Comparison of ENCODE assay signal across 26 cellular contexts in the genomic region with DNA sequence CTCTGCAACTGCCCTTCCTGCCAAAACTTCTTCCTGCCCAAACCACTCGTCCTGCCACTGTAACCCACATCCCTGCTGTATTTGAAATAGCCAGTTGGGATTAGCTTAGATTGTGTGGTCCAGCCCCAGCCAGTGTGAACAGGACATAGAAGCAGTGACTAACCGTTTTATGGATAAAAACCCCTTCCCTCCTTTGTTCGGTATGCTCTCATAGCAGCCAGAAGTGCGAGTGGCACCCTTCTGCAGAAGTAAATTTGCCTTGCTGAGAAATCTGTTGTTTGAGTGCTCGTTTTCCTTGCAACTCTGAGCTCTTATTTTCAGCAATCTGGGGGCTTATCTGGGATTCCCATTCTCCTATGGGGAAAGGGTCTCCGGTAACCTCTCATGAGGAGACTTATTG.
"Had no signal": no experiment of that assay in that cellular context is flagged by ENCODE, and none has a peak within 500 bp of the region (broad histone marks: within the 10 kb centered on the region; RNA-seq: fewer than 3 reads in every experiment).

No MANE protein-coding gene starts in this region.

- H3K27me3 ChIP-seq: dorsolateral prefrontal cortex, gastrocnemius medialis, heart left ventricle, hepatocyte, left lung, right atrium auricular region, suprapubic skin, transverse colon, upper lobe of right lung, uterus had no signal

- H3K27me3 Mint-ChIP-seq: naive thymus-derived CD4-positive, alpha-beta T cell; stimulated activated naive CD8-positive, alpha-beta T cell treated with anti-CD3 and anti-CD28 coated beads, Interleukin-15, amount 100 ng/mL, for 72 hours had no signal

- H3K27ac Mint-ChIP-seq: naive thymus-derived CD4-positive, alpha-beta T cell; nephron; stimulated activated naive CD8-positive, alpha-beta T cell treated with anti-CD3 and anti-CD28 coated beads, Interleukin-15, amount 100 ng/mL, for 72 hours had no signal

- FAIRE-seq: islet of Langerhans had no signal

- H3K4me2 ChIP-seq: hepatocyte, smooth muscle cell had no signal

- ATAC-seq: esophagus mucosa; gastrocnemius medialis; heart left ventricle; left cardiac atrium; left lung; naive thymus-derived CD4-positive, alpha-beta T cell; sciatic nerve; stimulated activated naive CD8-positive, alpha-beta T cell treated with anti-CD3 and anti-CD28 coated beads, Interleukin-15, amount 100 ng/mL, for 72 hours; upper lobe of right lung had no signal

- H3K36me3 ChIP-seq: gastrocnemius medialis, heart left ventricle, left lung, prostate gland, right atrium auricular region, suprapubic skin, transverse colon, upper lobe of right lung, uterus had no signal

- H2AFZ ChIP-seq: hepatocyte had no signal

- H3K4me1 ChIP-seq: gastrocnemius medialis, heart left ventricle, left lung, prostate gland, right atrium auricular region, suprapubic skin, transverse colon, upper lobe of right lung, uterus had no signal

- H3K79me2 ChIP-seq: hepatocyte had no signal

- H3K9me3 ChIP-seq: gastrocnemius medialis, prostate gland, uterus had no signal

- H3K4me1 Mint-ChIP-seq: naive thymus-derived CD4-positive, alpha-beta T cell; nephron; stimulated activated naive CD8-positive, alpha-beta T cell treated with anti-CD3 and anti-CD28 coated beads, Interleukin-15, amount 100 ng/mL, for 72 hours had no signal

- H3K27ac ChIP-seq: dorsolateral prefrontal cortex, epithelial cell of prostate, gastrocnemius medialis, heart left ventricle, hepatocyte, left lung, prostate gland, right atrium auricular region, suprapubic skin, transverse colon, upper lobe of right lung, uterus had no signal

- H3K4me3 Mint-ChIP-seq: naive thymus-derived CD4-positive, alpha-beta T cell; nephron; stimulated activated naive CD8-positive, alpha-beta T cell treated with anti-CD3 and anti-CD28 coated beads, Interleukin-15, amount 100 ng/mL, for 72 hours had no signal

- DNase-seq: dorsolateral prefrontal cortex; effector CD4-positive, alpha-beta T cell; gastrocnemius medialis; heart left ventricle; left cardiac atrium; left lung; midbrain; naive thymus-derived CD4-positive, alpha-beta T cell; nucleus accumbens; stimulated activated CD4-positive, alpha-beta T cell treated with anti-CD3 and anti-CD28 coated beads, Interleukin-12 subunit alpha, Interleukin-12 subunit beta, amount 100 ng/mL, for 4 hours; stimulated activated CD4-positive, alpha-beta T cell treated with anti-CD3 and anti-CD28 coated beads, Interleukin-4, amount 100 ng/mL, for 1 hour; stimulated activated naive CD4-positive, alpha-beta T cell; stimulated activated naive CD8-positive, alpha-beta T cell treated with anti-CD3 and anti-CD28 coated beads, Interleukin-15, amount 100 ng/mL, for 72 hours; upper lobe of right lung; uterus had no signal

- H3K36me3 Mint-ChIP-seq: naive thymus-derived CD4-positive, alpha-beta T cell had no signal

- H3K4me3 ChIP-seq: dorsolateral prefrontal cortex, gastrocnemius medialis, heart left ventricle, hepatocyte, left lung, prostate gland, right atrium auricular region, smooth muscle cell, suprapubic skin, transverse colon, upper lobe of right lung, uterus had no signal
